12 cellular contexts compared by ENCODE assay signal in the genomic region with DNA sequence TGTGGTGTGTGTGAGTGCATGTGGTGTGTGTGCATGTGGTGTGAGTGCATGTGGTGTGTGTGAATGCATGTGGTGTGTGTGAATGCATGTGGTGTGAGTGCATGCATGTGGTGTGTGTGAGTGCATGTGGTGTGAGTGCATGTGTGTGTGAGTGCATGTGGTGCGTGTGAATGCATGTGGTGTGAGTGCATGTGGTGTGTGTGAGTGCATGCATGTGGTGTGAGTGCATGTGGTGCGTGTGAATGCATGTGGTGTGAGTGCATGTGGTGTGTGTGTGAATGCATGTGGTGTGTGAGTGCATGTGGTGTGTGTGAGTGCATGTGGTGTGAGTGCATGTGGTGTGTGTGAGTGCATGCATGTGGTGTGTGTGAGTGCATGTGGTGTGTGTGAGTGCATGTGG. TPM values are rescaled to one million over a fixed set of nuclear protein-coding genes. Genes with fewer than 3 reads are reported as not detected.
"Had no signal": no experiment of that assay in that cellular context is flagged by ENCODE, and none has a peak within 500 bp of the region (broad histone marks: within the 10 kb centered on the region; RNA-seq: fewer than 3 reads in every experiment).

No MANE protein-coding gene starts in this region.

RNA-seq across cellular contexts. Expression of gene CFAP77, which starts 32.2 kb away (rescaled TPM):
- total RNA-seq: activated CD4-positive, alpha-beta memory T cell treated with anti-CD3 and anti-CD28 coated beads, Interleukin-2, amount 10 ng/mL, durations not matched to agents 7 days and 5 days; activated CD4-positive, alpha-beta T cell treated with anti-CD3 and anti-CD28 coated beads for 36 hours; activated CD4-positive, alpha-beta T cell treated with anti-CD3 and anti-CD28 coated beads, Interleukin-2, amount 10 ng/mL, durations not matched to agents 7 days and 5 days; activated CD8-positive, alpha-beta memory T cell treated with anti-CD3 and anti-CD28 coated beads, Interleukin-2, amount 10 ng/mL, durations not matched to agents 7 days and 5 days; activated CD8-positive, alpha-beta T cell treated with anti-CD3 and anti-CD28 coated beads, Interleukin-2, amount 10 ng/mL, durations not matched to agents 7 days and 5 days; activated naive CD8-positive, alpha-beta T cell treated with anti-CD3 and anti-CD28 coated beads, Interleukin-2, amount 10 ng/mL, durations not matched to agents 7 days and 5 days; activated T-helper 2 cell treated with anti-CD3 and anti-CD28 coated beads, Interferon-gamma antibody, Interleukin-2, Interleukin-4, amounts not matched to agents 10 μg/mL and 5 μg/mL and 100 μg/mL, durations not matched to agents 14 hours and 24 hours and 36 hours; ascending aorta; T-helper 1 cell treated with Interleukin-12 subunit alpha and Interleukin-12 subunit beta and Interleukin-4 antibody, amounts not matched to agents 30 ng/mL and 1 ng/mL, for 36 hours; T-helper 17 cell; T-helper 2 cell treated with Interferon-gamma antibody and Interleukin-4, amounts not matched to agents 100 ng/mL and 5 ng/mL, for 36 hours had no signal
- polyA plus RNA-seq: adipose tissue had no signal
